Comparison of ENCODE assay signal across 8 cellular contexts in genomic region chr18:80247403-80247916, GRCh38. TPM values are rescaled to one million over a fixed set of nuclear protein-coding genes. Genes with fewer than 3 reads are reported as not detected.
A peak's percentile ranks its signal among the peaks of the same experiment; 100 is the strongest.
DNase-seq lines count a peak whose midpoint lies in the region; ATAC-seq and TF ChIP-seq lines count a peak whose summit lies in the region.

Gene PARD6G (minus strand): TSS chr18:80247514. CDS start chr18:80247348, 166 bp downstream.

- DNase-seq in BJ (ENCODE audit: low read depth): no peak
- peak; percentile 58 for DNase-seq in RKO (ENCODE audit: low spot score)
- peak; percentile 53 for DNase-seq in activated naive CD4-positive, alpha-beta T cell treated with Interleukin-2 at 50 U/mL for 16 hours
- DNase-seq in globus pallidus (ENCODE audit: low spot score): peak; percentile 85
- DNase-seq in nucleus accumbens (lab: John Stamatoyannopoulos, UW): peak in 55 of 56 donors; percentile 27 to 94 (median 81)

- peak within 1 kb of the TSS; percentile 73 for H3K9ac ChIP-seq in HUES64 (ENCODE audit: low read depth, low read length)
- H3K9ac ChIP-seq in subcutaneous abdominal adipose tissue (ENCODE audit: low read length in 5 of 5): peak within 1 kb of the TSS in 3 of 5 donors; percentile 40 to 59 (median 49)

- H3K4me3 ChIP-seq in BJ (ENCODE audit: low read depth, low read length) (peak within 1 kb of the TSS; percentile 67), HUES64 (ENCODE audit: low read length) (peak within 1 kb of the TSS; percentile 83), subcutaneous abdominal adipose tissue (ENCODE audit: low read depth in 1 of 5, low read length in 5 of 5) (peak within 1 kb of the TSS; percentile 51 to 73 (median 67))

- peak; percentile 44 for TF ChIP-seq CTCF in BJ (IDR thresholded peaks at IDR 0.05; ENCODE audit: insufficient read depth, low read depth, low read length)

- H3K27ac ChIP-seq in HUES64 (ENCODE audit: low read depth, low read length) (no peak within 1 kb of the TSS), subcutaneous abdominal adipose tissue (ENCODE audit: low read depth, low read length) (no peak within 1 kb of the TSS)

- H3K36me3 ChIP-seq in BJ (ENCODE audit: control insufficient read depth, insufficient read depth, low read length) (no peaks in the 10 kb centered on the region; the same call in 1 of the 2 replicates), HUES64 (ENCODE audit: insufficient read depth, low read length) (no peaks in the 10 kb centered on the region), subcutaneous abdominal adipose tissue (ENCODE audit: control insufficient read depth in 5 of 5, insufficient read depth in 5 of 5, low read length in 5 of 5) (no peaks in the 10 kb centered on the region)

- ATAC-seq in GM19452 (IDR thresholded peaks at IDR 0.05; ENCODE audit: unreplicated experiment): peak; percentile 75

- H3K4me1 ChIP-seq in HUES64 (ENCODE audit: insufficient read depth, low read length) (no peaks in the 10 kb centered on the region), subcutaneous abdominal adipose tissue (ENCODE audit: control insufficient read depth in 5 of 5, insufficient read depth in 5 of 5, low read length in 5 of 5) (peaks cover 0 to 17% (median 14%) of the 10 kb centered on the region in 5 donors)

- CTCF ChIA-PET in BJ (lab: Yijun Ruan, JAX): interaction anchor here (0.6 to 1.2 kb wide), 3 partner anchors 87 to 92 kb away, joined by 4 to 5 read pairs (median 5); no protein-coding TSS in a partner anchor

- H3K9me3 ChIP-seq in HUES64 (ENCODE audit: insufficient read depth, low read depth, low read length): no peaks in the 10 kb centered on the region
- no peaks in the 10 kb centered on the region for H3K9me3 ChIP-seq in subcutaneous abdominal adipose tissue (ENCODE audit: control insufficient read depth in 5 of 5, low read length in 5 of 5)

- WGBS in HUES64: under 1% methylated on average over 60 of the region's 60 CpGs

- H3K27me3 ChIP-seq in BJ (ENCODE audit: control insufficient read depth, insufficient read depth, low read length): 0 out of 2 replicates have a peak, but pooled peaks cover 4% of the 10 kb centered on the region
- peaks cover 22% of the 10 kb centered on the region for H3K27me3 ChIP-seq in HUES64 (ENCODE audit: insufficient read depth, low read length)
- H3K27me3 ChIP-seq in subcutaneous abdominal adipose tissue (ENCODE audit: control insufficient read depth in 5 of 5, insufficient read depth in 4 of 5, low read length in 5 of 5): peaks cover 0 to 3% (median 0%) of the 10 kb centered on the region in 5 donors

- POLR2A ChIA-PET in BJ (lab: Charles Lee): no interaction called here

RNA-seq across cellular contexts. Expression of gene PARD6G, which starts in this region (rescaled TPM):
- 0.93 and 0.96 TPM in 2 replicates for polyA plus RNA-seq in BJ (2011; rRNA removed)
- 0.62 and 0.66 TPM in 2 replicates for polyA minus RNA-seq in BJ (2011; rRNA and poly(A)+ RNA removed)
- polyA plus RNA-seq in HUES64 (2013, experiment 1 of 2): 13.0 TPM
- polyA plus RNA-seq in HUES64 (2013, experiment 2 of 2): 16.9 TPM
